ENCODE assay signal across 16 cellular contexts in the genomic region with DNA sequence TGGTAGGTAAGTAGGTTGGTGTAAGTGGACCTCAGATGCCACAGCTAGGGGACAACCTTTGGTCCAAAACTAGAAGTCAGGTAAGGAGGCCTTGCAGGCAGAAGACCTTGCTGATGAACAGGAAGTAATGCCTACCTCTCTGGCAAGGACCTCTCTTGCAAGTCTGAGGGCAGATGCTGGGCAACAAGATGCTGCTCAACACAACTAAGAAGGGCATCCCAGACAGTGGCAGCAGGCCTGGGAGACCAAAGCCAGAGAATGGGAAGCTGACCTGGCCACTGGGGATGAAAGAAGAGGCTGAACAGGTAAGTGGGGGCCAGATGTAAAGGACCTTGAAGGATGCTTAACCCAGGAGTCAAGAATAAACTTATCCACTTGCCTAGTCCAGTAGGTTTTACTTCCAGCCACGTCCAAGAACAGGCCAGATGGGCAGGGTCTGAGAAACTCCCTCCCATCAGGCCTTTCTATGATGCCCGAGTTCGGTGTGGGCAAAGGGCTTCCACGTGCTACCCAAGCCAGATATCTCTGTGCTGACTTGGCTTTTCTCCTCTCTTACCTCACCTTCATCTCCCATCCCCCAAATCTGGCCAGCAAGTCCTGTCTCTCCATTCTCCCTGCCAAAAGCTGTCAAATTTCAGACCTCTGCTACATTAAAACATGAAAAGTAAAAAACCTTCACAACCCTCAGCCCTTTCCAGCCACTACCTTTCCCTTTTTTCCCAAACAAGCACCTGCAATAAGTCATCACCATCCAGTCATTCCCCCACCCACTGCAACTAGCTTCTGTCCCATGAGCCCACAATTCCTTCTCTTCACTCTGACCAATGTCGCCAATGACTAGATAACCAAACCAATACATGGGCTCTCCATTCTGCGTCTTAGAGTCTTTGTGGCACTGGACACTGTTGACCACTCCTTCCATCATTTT. TPM values are rescaled to one million over a fixed set of nuclear protein-coding genes. Genes with fewer than 3 reads are reported as not detected.
DNase-seq lines count a peak whose midpoint lies in the region; ATAC-seq and TF ChIP-seq lines count a peak whose summit lies in the region.
"Had no signal": no experiment of that assay in that cellular context is flagged by ENCODE, and none has a peak within 500 bp of the region (broad histone marks: within the 10 kb centered on the region; RNA-seq: fewer than 3 reads in every experiment).

No MANE protein-coding gene starts in this region.

- H3K27ac Mint-ChIP-seq in activated naive CD4-positive, alpha-beta T cell treated with anti-CD3 and anti-CD28 coated beads, Interleukin-2, amount 50 U/mL, for 24 hours = peak overlapping the region; percentile 60
- peak overlapping the region; percentile 13 for H3K27ac Mint-ChIP-seq in stimulated activated effector memory CD8-positive, alpha-beta T cell treated with anti-CD3 and anti-CD28 coated beads, Interleukin-12 subunit alpha, Interleukin-12 subunit beta, amount 100 ng/mL, for 72 hours
- no peak overlapping the region for H3K27ac Mint-ChIP-seq in endodermal cell

- H3K4me3 Mint-ChIP-seq in activated naive CD4-positive, alpha-beta T cell treated with anti-CD3 and anti-CD28 coated beads, Interleukin-2, amount 50 U/mL, for 24 hours = no peak overlapping the region
- no peak overlapping the region for H3K4me3 Mint-ChIP-seq in stimulated activated effector memory CD8-positive, alpha-beta T cell treated with anti-CD3 and anti-CD28 coated beads, Interleukin-12 subunit alpha, Interleukin-12 subunit beta, amount 100 ng/mL, for 72 hours
- H3K4me3 Mint-ChIP-seq in endodermal cell = no peak overlapping the region
- H3K4me3 Mint-ChIP-seq: activated naive CD8-positive, alpha-beta T cell; mesothelial cell of epicardium had no signal

- no peak for TF ChIP-seq CTCF in RWPE1 (conservative IDR thresholded peaks at IDR 0.05; ENCODE audit: low read depth)
- no peak for TF ChIP-seq CTCF in endodermal cell (conservative IDR thresholded peaks at IDR 0.05)

- CTCF ChIA-PET in RWPE1 (lab: Yijun Ruan, JAX) = interaction anchor here (0.6 kb wide), 1 partner anchor 214 kb away, joined by 3 read pairs; no protein-coding TSS in a partner anchor

- WGBS in endodermal cell (ENCODE audit: insufficient coverage in 1 of 2, insufficient read length in 1 of 2), 2 experiments = 94 to 96% methylated on average over 2 to 6 of the region's 6 CpGs

- H3K36me3 ChIP-seq in endodermal cell (ENCODE audit: control insufficient read depth, insufficient read depth, low read length) = peaks cover 56% of the 10 kb centered on the region

- POLR2A ChIA-PET in RWPE1 (lab: Yijun Ruan, JAX; ENCODE audit: low non-redundant PET) = no interaction called here

- H3K4me1 ChIP-seq in endodermal cell (ENCODE audit: control insufficient read depth, insufficient read depth, low read length) = no peaks in the 10 kb centered on the region
- H3K4me1 ChIP-seq: sigmoid colon had no signal

- H3K27me3 Mint-ChIP-seq in activated naive CD4-positive, alpha-beta T cell treated with anti-CD3 and anti-CD28 coated beads, Interleukin-2, amount 50 U/mL, for 24 hours = no peaks in the 10 kb centered on the region
- H3K27me3 Mint-ChIP-seq in endodermal cell (ENCODE audit: insufficient read depth) = no peaks in the 10 kb centered on the region
- H3K27me3 Mint-ChIP-seq: activated naive CD8-positive, alpha-beta T cell had no signal

- no peak overlapping the region for H3K4me3 ChIP-seq in endodermal cell (ENCODE audit: low read length)
- H3K4me3 ChIP-seq: sigmoid colon had no signal

- H3K9me3 Mint-ChIP-seq in activated naive CD4-positive, alpha-beta T cell treated with anti-CD3 and anti-CD28 coated beads, Interleukin-2, amount 50 U/mL, for 24 hours = no peaks in the 10 kb centered on the region
- no peaks in the 10 kb centered on the region for H3K9me3 Mint-ChIP-seq in stimulated activated effector memory CD8-positive, alpha-beta T cell treated with anti-CD3 and anti-CD28 coated beads, Interleukin-12 subunit alpha, Interleukin-12 subunit beta, amount 100 ng/mL, for 72 hours
- H3K9me3 Mint-ChIP-seq in endodermal cell = peaks cover 6% of the 10 kb centered on the region
- H3K9me3 Mint-ChIP-seq: mesothelial cell of epicardium had no signal

- H3K27me3 ChIP-seq in endodermal cell (ENCODE audit: control insufficient read depth, insufficient read depth, low read length, poor library complexity, severe bottlenecking) = no peaks in the 10 kb centered on the region
- H3K27me3 ChIP-seq: sigmoid colon had no signal

- no peaks in the 10 kb centered on the region for H3K9me3 ChIP-seq in endodermal cell (ENCODE audit: control insufficient read depth, low read length)
- H3K9me3 ChIP-seq: sigmoid colon had no signal

- DNase-seq in activated naive CD4-positive, alpha-beta T cell treated with anti-CD3 and anti-CD28 coated beads, Interleukin-2, amount 50 U/mL, for 16 hours = no peak
- DNase-seq in RWPE1 (ENCODE audit: low spot score) (no peak), left cardiac atrium (no peak), endodermal cell (no peak), NCI-H510A treated with DMSO at 0.1 percent for 48 hours (lab: John Stamatoyannopoulos, UW) (no peak), hippocampal formation (lab: John Stamatoyannopoulos, UW) (no peak)
- no peak for DNase-seq in stimulated activated effector memory CD8-positive, alpha-beta T cell treated with anti-CD3 and anti-CD28 coated beads, Interleukin-12 subunit alpha, Interleukin-12 subunit beta, amount 100 ng/mL, for 72 hours (ENCODE audit: low spot score in 2 of 2)
- DNase-seq: COR-L47, islet precursor cell, NCI-H1436, RPMI8226, sigmoid colon had no signal

- H3K9ac ChIP-seq in endodermal cell (ENCODE audit: extremely low read depth, low read length, poor library complexity, severe bottlenecking) = no peak overlapping the region

- H3K36me3 Mint-ChIP-seq in activated naive CD4-positive, alpha-beta T cell treated with anti-CD3 and anti-CD28 coated beads, Interleukin-2, amount 50 U/mL, for 24 hours = peaks cover 20% of the 10 kb centered on the region
- H3K36me3 Mint-ChIP-seq in stimulated activated effector memory CD8-positive, alpha-beta T cell treated with anti-CD3 and anti-CD28 coated beads, Interleukin-12 subunit alpha, Interleukin-12 subunit beta, amount 100 ng/mL, for 72 hours = peaks cover 64% of the 10 kb centered on the region
- peaks cover 70% of the 10 kb centered on the region for H3K36me3 Mint-ChIP-seq in endodermal cell (ENCODE audit: low read depth)

- ATAC-seq in left cardiac atrium = peak; percentile 35 to 84
- no peak for ATAC-seq in stimulated activated effector memory CD8-positive, alpha-beta T cell treated with anti-CD3 and anti-CD28 coated beads, Interleukin-12 subunit alpha, Interleukin-12 subunit beta, amount 100 ng/mL, for 72 hours

- H3K27ac ChIP-seq in RWPE1 (peak overlapping the region; percentile 29), endodermal cell (ENCODE audit: low read depth, low read length) (no peak overlapping the region)
- H3K27ac ChIP-seq: sigmoid colon, VCaP had no signal

- intact Hi-C loops in left cardiac atrium (cut with DNase I) = no loop called here

- no peaks in the 10 kb centered on the region for H3K4me1 Mint-ChIP-seq in activated naive CD4-positive, alpha-beta T cell treated with anti-CD3 and anti-CD28 coated beads, Interleukin-2, amount 50 U/mL, for 24 hours
- no peaks in the 10 kb centered on the region for H3K4me1 Mint-ChIP-seq in stimulated activated effector memory CD8-positive, alpha-beta T cell treated with anti-CD3 and anti-CD28 coated beads, Interleukin-12 subunit alpha, Interleukin-12 subunit beta, amount 100 ng/mL, for 72 hours
- no peaks in the 10 kb centered on the region for H3K4me1 Mint-ChIP-seq in endodermal cell
- H3K4me1 Mint-ChIP-seq: mesothelial cell of epicardium had no signal

RNA-seq across cellular contexts. Expression of a gene that starts 11.5 kb away (rescaled TPM):
- total RNA-seq in left cardiac atrium (10 to 100 TPM; 40.0 to 64.8 TPM), endodermal cell (100 to 1,000 TPM; 227 to 257 TPM)
- 283 TPM for polyA plus RNA-seq in endodermal cell (2013, experiment 1 of 2)
- polyA plus RNA-seq in endodermal cell (2013, experiment 2 of 2) = 237 TPM
